Comparison of ENCODE assay signal across 20 cellular contexts in genomic region chr12:3827301-3828000, GRCh38.
"Had no signal": no experiment of that assay in that cellular context is flagged by ENCODE, and none has a peak within 500 bp of the region (broad histone marks: within the 10 kb centered on the region; RNA-seq: fewer than 3 reads in every experiment).

No MANE protein-coding gene starts in this region.

- H3K4me1 Mint-ChIP-seq: activated CD4-positive, alpha-beta memory T cell treated with anti-CD3 and anti-CD28 coated beads, Interleukin-2, amount 10 ng/mL, durations not matched to agents 7 days and 5 days; neural crest cell had no signal

- H3K9me3 Mint-ChIP-seq: activated CD4-positive, alpha-beta memory T cell treated with anti-CD3 and anti-CD28 coated beads, Interleukin-2, amount 10 ng/mL, durations not matched to agents 7 days and 5 days; activated naive CD8-positive, alpha-beta T cell treated with anti-CD3 and anti-CD28 coated beads for 36 hours; mesothelial cell of epicardium; neural crest cell; WTC11 had no signal

- H3K4me3 ChIP-seq: body of pancreas, lung, right lobe of liver, smooth muscle cell, thoracic aorta, upper lobe of right lung had no signal

- H3K36me3 ChIP-seq: thoracic aorta had no signal

- FAIRE-seq: colon, endometrium had no signal

- H3K27ac ChIP-seq: body of pancreas, right lobe of liver, thoracic aorta, upper lobe of right lung had no signal

- H3K27ac Mint-ChIP-seq: activated CD4-positive, alpha-beta memory T cell treated with anti-CD3 and anti-CD28 coated beads, Interleukin-2, amount 10 ng/mL, durations not matched to agents 7 days and 5 days; activated naive CD8-positive, alpha-beta T cell treated with anti-CD3 and anti-CD28 coated beads for 36 hours; mesothelial cell of epicardium; WTC11 had no signal

- H3K27me3 Mint-ChIP-seq: activated CD4-positive, alpha-beta memory T cell treated with anti-CD3 and anti-CD28 coated beads, Interleukin-2, amount 10 ng/mL, durations not matched to agents 7 days and 5 days; activated naive CD8-positive, alpha-beta T cell treated with anti-CD3 and anti-CD28 coated beads for 36 hours had no signal

- H3K27me3 ChIP-seq: body of pancreas, right lobe of liver, upper lobe of right lung had no signal

- DNase-seq: activated CD4-positive, alpha-beta memory T cell treated with anti-CD3 and anti-CD28 coated beads, Interleukin-2, amount 10 ng/mL, durations not matched to agents 7 days and 5 days; activated CD4-positive, alpha-beta T cell treated with anti-CD3 and anti-CD28 coated beads for 4 hours; activated CD8-positive, alpha-beta memory T cell treated with anti-CD3 and anti-CD28 coated beads, Interleukin-2, amount 50 U/mL, for 4 hours; activated gamma-delta T cell; activated naive CD8-positive, alpha-beta T cell treated with anti-CD3 and anti-CD28 coated beads for 36 hours; activated T-cell treated with anti-CD3 and anti-CD28 coated beads, Interleukin-2, amount 50 U/mL, for 48 hours; amygdala; body of pancreas; caudate nucleus; right lobe of liver; upper lobe of right lung had no signal

- ATAC-seq: body of pancreas, esophagus mucosa, right lobe of liver, upper lobe of right lung, WTC11 had no signal

- H3K4me1 ChIP-seq: right lobe of liver, upper lobe of right lung had no signal

- H3K9me3 ChIP-seq: body of pancreas, right lobe of liver, thoracic aorta, upper lobe of right lung had no signal

- H3K4me3 Mint-ChIP-seq: activated CD4-positive, alpha-beta memory T cell treated with anti-CD3 and anti-CD28 coated beads, Interleukin-2, amount 10 ng/mL, durations not matched to agents 7 days and 5 days; activated naive CD8-positive, alpha-beta T cell treated with anti-CD3 and anti-CD28 coated beads for 36 hours; mesothelial cell of epicardium; neural crest cell; WTC11 had no signal

- H3K4me2 ChIP-seq: smooth muscle cell had no signal
